ENCODE assay signal across 2 cellular contexts in the genomic region with DNA sequence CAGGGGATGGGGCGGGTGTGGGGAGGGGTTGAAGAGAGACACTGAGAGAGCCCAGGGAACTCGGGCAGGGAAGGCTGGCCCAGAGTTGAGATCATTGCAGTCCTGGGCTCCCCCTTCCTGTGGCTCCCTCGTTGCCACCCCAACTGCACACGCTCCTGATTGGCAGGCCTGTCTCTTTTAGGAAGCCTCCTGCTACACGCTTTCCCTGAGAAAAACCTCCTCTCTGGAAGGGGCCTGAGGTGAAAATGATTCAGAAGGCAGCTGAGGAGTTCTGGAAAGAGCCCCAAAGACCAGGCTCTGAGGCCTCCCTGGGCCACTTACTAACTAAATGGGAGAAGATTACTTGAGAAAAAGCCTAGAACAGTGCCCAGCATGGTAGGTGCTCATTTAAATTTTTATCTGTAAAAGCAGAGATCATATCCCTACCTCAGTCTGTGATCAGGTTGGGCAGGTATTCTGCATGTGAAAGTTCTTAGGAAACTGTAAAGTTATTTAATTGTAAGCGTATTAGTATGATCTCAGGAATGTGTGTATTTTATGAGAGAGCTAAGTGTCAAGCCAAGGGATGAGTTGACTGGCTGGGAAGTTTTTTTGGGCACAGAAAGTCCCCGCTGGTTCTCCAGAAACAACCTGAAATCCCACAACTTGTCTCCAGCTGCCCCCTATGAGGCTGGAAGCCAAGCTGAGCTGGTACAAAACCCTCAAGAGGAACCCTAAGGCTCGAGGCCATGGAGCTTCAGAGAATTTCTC.
TF ChIP-seq lines count a peak whose summit lies in the region.

No MANE protein-coding gene starts in this region.

TF ChIP-seq in A549, 52 proteins besides CTCF, POLR2A, EP300 and RAD21:
- TF ChIP-seq, protein P1, sequence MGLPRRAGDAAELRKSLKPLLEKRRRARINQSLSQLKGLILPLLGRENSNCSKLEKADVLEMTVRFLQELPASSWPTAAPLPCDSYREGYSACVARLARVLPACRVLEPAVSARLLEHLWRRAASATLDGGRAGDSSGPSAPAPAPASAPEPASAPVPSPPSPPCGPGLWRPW (IDR thresholded peaks at IDR 0.05) = no peak
- TF ChIP-seq, protein P2, sequence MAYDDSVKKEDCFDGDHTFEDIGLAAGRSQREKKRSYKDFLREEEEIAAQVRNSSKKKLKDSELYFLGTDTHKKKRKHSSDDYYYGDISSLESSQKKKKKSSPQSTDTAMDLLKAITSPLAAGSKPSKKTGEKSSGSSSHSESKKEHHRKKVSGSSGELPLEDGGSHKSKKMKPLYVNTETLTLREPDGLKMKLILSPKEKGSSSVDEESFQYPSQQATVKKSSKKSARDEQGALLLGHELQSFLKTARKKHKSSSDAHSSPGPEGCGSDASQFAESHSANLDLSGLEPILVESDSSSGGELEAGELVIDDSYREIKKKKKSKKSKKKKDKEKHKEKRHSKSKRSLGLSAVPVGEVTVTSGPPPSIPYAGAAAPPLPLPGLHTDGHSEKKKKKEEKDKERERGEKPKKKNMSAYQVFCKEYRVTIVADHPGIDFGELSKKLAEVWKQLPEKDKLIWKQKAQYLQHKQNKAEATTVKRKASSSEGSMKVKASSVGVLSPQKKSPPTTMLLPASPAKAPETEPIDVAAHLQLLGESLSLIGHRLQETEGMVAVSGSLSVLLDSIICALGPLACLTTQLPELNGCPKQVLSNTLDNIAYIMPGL (CRISPR knock-in tag; IDR thresholded peaks at IDR 0.05; ENCODE audit: borderline replicate concordance) = no peak
- TF ChIP-seq NR3C1 (IDR thresholded peaks at IDR 0.05) (no peak), RFX5 (IDR thresholded peaks at IDR 0.05) (no peak), GATA3 (IDR thresholded peaks at IDR 0.05; ENCODE audit: borderline replicate concordance) (no peak), FOXS1 (CRISPR knock-in tag; IDR thresholded peaks at IDR 0.05) (no peak), CBX8 (IDR thresholded peaks at IDR 0.05) (no peak)
- TF ChIP-seq, protein P3, sequence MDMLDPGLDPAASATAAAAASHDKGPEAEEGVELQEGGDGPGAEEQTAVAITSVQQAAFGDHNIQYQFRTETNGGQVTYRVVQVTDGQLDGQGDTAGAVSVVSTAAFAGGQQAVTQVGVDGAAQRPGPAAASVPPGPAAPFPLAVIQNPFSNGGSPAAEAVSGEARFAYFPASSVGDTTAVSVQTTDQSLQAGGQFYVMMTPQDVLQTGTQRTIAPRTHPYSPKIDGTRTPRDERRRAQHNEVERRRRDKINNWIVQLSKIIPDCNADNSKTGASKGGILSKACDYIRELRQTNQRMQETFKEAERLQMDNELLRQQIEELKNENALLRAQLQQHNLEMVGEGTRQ (IDR thresholded peaks at IDR 0.05) = no peak

TF ChIP-seq in GM23338, 12 proteins besides CTCF, POLR2A, EP300 and RAD21:
- no peak for TF ChIP-seq ZNF114 (CRISPR knock-in tag; IDR thresholded peaks at IDR 0.05)
- TF ChIP-seq, protein P4, sequence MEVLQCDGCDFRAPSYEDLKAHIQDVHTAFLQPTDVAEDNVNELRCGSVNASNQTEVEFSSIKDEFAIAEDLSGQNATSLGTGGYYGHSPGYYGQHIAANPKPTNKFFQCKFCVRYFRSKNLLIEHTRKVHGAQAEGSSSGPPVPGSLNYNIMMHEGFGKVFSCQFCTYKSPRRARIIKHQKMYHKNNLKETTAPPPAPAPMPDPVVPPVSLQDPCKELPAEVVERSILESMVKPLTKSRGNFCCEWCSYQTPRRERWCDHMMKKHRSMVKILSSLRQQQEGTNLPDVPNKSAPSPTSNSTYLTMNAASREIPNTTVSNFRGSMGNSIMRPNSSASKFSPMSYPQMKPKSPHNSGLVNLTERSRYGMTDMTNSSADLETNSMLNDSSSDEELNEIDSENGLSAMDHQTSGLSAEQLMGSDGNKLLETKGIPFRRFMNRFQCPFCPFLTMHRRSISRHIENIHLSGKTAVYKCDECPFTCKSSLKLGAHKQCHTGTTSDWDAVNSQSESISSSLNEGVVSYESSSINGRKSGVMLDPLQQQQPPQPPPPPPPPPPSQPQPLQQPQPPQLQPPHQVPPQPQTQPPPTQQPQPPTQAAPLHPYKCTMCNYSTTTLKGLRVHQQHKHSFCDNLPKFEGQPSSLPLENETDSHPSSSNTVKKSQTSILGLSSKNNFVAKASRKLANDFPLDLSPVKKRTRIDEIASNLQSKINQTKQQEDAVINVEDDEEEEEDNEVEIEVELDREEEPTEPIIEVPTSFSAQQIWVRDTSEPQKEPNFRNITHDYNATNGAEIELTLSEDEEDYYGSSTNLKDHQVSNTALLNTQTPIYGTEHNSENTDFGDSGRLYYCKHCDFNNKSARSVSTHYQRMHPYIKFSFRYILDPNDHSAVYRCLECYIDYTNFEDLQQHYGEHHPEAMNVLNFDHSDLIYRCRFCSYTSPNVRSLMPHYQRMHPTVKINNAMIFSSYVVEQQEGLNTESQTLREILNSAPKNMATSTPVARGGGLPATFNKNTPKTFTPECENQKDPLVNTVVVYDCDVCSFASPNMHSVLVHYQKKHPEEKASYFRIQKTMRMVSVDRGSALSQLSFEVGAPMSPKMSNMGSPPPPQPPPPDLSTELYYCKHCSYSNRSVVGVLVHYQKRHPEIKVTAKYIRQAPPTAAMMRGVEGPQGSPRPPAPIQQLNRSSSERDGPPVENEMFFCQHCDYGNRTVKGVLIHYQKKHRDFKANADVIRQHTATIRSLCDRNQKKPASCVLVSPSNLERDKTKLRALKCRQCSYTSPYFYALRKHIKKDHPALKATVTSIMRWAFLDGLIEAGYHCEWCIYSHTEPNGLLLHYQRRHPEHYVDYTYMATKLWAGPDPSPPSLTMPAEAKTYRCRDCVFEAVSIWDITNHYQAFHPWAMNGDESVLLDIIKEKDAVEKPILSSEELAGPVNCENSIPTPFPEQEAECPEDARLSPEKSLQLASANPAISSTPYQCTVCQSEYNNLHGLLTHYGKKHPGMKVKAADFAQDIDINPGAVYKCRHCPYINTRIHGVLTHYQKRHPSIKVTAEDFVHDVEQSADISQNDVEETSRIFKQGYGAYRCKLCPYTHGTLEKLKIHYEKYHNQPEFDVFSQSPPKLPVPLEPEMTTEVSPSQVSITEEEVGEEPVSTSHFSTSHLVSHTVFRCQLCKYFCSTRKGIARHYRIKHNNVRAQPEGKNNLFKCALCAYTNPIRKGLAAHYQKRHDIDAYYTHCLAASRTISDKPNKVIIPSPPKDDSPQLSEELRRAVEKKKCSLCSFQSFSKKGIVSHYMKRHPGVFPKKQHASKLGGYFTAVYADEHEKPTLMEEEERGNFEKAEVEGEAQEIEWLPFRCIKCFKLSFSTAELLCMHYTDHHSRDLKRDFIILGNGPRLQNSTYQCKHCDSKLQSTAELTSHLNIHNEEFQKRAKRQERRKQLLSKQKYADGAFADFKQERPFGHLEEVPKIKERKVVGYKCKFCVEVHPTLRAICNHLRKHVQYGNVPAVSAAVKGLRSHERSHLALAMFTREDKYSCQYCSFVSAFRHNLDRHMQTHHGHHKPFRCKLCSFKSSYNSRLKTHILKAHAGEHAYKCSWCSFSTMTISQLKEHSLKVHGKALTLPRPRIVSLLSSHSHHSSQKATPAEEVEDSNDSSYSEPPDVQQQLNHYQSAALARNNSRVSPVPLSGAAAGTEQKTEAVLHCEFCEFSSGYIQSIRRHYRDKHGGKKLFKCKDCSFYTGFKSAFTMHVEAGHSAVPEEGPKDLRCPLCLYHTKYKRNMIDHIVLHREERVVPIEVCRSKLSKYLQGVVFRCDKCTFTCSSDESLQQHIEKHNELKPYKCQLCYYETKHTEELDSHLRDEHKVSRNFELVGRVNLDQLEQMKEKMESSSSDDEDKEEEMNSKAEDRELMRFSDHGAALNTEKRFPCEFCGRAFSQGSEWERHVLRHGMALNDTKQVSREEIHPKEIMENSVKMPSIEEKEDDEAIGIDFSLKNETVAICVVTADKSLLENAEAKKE (CRISPR knock-in tag; IDR thresholded peaks at IDR 0.05) = no peak
- TF ChIP-seq JUNB (IDR thresholded peaks at IDR 0.05; ENCODE audit: unreplicated experiment) = no peak
- TF ChIP-seq NANOG (IDR thresholded peaks at IDR 0.05; ENCODE audit: borderline replicate concordance) = no peak
- no peak for TF ChIP-seq EZH2phosphoT487 (IDR thresholded peaks at IDR 0.05; ENCODE audit: unreplicated experiment)
- TF ChIP-seq, protein P5, sequence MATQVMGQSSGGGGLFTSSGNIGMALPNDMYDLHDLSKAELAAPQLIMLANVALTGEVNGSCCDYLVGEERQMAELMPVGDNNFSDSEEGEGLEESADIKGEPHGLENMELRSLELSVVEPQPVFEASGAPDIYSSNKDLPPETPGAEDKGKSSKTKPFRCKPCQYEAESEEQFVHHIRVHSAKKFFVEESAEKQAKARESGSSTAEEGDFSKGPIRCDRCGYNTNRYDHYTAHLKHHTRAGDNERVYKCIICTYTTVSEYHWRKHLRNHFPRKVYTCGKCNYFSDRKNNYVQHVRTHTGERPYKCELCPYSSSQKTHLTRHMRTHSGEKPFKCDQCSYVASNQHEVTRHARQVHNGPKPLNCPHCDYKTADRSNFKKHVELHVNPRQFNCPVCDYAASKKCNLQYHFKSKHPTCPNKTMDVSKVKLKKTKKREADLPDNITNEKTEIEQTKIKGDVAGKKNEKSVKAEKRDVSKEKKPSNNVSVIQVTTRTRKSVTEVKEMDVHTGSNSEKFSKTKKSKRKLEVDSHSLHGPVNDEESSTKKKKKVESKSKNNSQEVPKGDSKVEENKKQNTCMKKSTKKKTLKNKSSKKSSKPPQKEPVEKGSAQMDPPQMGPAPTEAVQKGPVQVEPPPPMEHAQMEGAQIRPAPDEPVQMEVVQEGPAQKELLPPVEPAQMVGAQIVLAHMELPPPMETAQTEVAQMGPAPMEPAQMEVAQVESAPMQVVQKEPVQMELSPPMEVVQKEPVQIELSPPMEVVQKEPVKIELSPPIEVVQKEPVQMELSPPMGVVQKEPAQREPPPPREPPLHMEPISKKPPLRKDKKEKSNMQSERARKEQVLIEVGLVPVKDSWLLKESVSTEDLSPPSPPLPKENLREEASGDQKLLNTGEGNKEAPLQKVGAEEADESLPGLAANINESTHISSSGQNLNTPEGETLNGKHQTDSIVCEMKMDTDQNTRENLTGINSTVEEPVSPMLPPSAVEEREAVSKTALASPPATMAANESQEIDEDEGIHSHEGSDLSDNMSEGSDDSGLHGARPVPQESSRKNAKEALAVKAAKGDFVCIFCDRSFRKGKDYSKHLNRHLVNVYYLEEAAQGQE (IDR thresholded peaks at IDR 0.05; ENCODE audit: unreplicated experiment) = no peak
- TF ChIP-seq ZNF331 (CRISPR knock-in tag; IDR thresholded peaks at IDR 0.05; ENCODE audit: low read depth) = no peak
- TF ChIP-seq STAT1 (IDR thresholded peaks at IDR 0.05; ENCODE audit: unreplicated experiment) = no peak
- no peak for TF ChIP-seq EZH2 (IDR thresholded peaks at IDR 0.05; ENCODE audit: low read depth, unreplicated experiment)
- TF ChIP-seq CREB1 (CRISPR knock-in tag; IDR thresholded peaks at IDR 0.05; ENCODE audit: low read depth) = no peak
- TF ChIP-seq POLR2AphosphoS5 (IDR thresholded peaks at IDR 0.05; ENCODE audit: low read depth) = no peak
- TF ChIP-seq, protein P6, sequence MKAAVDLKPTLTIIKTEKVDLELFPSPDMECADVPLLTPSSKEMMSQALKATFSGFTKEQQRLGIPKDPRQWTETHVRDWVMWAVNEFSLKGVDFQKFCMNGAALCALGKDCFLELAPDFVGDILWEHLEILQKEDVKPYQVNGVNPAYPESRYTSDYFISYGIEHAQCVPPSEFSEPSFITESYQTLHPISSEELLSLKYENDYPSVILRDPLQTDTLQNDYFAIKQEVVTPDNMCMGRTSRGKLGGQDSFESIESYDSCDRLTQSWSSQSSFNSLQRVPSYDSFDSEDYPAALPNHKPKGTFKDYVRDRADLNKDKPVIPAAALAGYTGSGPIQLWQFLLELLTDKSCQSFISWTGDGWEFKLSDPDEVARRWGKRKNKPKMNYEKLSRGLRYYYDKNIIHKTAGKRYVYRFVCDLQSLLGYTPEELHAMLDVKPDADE (IDR thresholded peaks at IDR 0.05) = no peak
